In genomic region chr11:113412675-113413074, GRCh38 we compare ENCODE assay signal across 26 cellular contexts. TPM values are rescaled to one million over a fixed set of nuclear protein-coding genes. Genes with fewer than 3 reads are reported as not detected.
"Had no signal": no experiment of that assay in that cellular context is flagged by ENCODE, and none has a peak within 500 bp of the region (broad histone marks: within the 10 kb centered on the region; RNA-seq: fewer than 3 reads in every experiment).

No MANE protein-coding gene starts in this region.

- DNase-seq: colonic mucosa; cortex of kidney; dermis blood vessel endothelial cell; dorsolateral prefrontal cortex; effector CD4-positive, alpha-beta T cell; effector CD8-positive, alpha-beta T cell; effector memory CD4-positive, alpha-beta T cell; effector memory CD8-positive, alpha-beta T cell; endodermal cell; erythroblast; esophagus squamous epithelium; foreskin fibroblast; foreskin keratinocyte; foreskin melanocyte; gastrocnemius medialis; glutamatergic neuron; heart left ventricle; heart right ventricle had no signal

- H3K4me1 ChIP-seq: colonic mucosa, esophagus muscularis mucosa, esophagus squamous epithelium, foreskin keratinocyte, gastrocnemius medialis, gastroesophageal sphincter, heart left ventricle, heart right ventricle had no signal

- H3K36me3 ChIP-seq: colonic mucosa, esophagus muscularis mucosa, esophagus squamous epithelium, gastrocnemius medialis, gastroesophageal sphincter, heart left ventricle, heart right ventricle had no signal

- H3K27ac ChIP-seq: colonic mucosa, coronary artery, dorsolateral prefrontal cortex, epithelial cell of prostate, esophagus muscularis mucosa, esophagus squamous epithelium, foreskin keratinocyte, gastrocnemius medialis, gastroesophageal sphincter, heart left ventricle, heart right ventricle had no signal

- H3K9me3 ChIP-seq: colonic mucosa, esophagus muscularis mucosa, esophagus squamous epithelium, gastrocnemius medialis, gastroesophageal sphincter, heart left ventricle, heart right ventricle had no signal

- H3K4me3 ChIP-seq: colonic mucosa, coronary artery, dorsolateral prefrontal cortex, esophagus muscularis mucosa, esophagus squamous epithelium, gastrocnemius medialis, gastroesophageal sphincter, heart left ventricle, heart right ventricle had no signal

- H3K27me3 ChIP-seq: colonic mucosa, esophagus muscularis mucosa, foreskin keratinocyte, gastrocnemius medialis, gastroesophageal sphincter, heart left ventricle, heart right ventricle had no signal

RNA-seq across cellular contexts. Expression of gene ANKK1, which starts 25.1 kb away (rescaled TPM):
- total RNA-seq: dermis blood vessel endothelial cell, dermis microvascular lymphatic vessel endothelial cell, endodermal cell, endothelial cell of umbilical vein, fibroblast of lung, frontal cortex, heart right ventricle had no signal
- polyA plus RNA-seq: endothelial cell of umbilical vein, fibroblast of lung had no signal
